In the genomic region with DNA sequence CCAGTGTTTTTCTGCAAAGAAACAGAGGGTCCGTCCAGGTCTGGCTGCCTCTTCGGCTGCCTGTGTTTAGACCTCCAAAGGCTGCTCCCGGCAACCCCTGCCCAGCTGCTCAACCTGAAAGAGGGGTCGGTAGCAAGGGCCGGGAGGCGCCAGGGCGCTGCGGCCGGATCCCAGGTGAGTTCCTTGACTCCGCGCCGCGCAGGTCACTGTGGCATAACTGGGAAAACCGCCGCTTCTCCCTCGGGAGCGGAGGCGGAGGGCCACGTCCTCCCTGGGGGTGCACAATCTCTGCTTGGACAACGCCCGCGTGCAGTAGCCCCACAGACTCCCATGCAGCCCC, we compare ENCODE assay signal across 9 cellular contexts. TPM values are rescaled to one million over a fixed set of nuclear protein-coding genes. Genes with fewer than 3 reads are reported as not detected.
DNase-seq lines count a peak whose midpoint lies in the region; ATAC-seq, FAIRE-seq and TF ChIP-seq lines count a peak whose summit lies in the region.
"Had no signal": no experiment of that assay in that cellular context is flagged by ENCODE, and none has a peak within 500 bp of the region (broad histone marks: within the 10 kb centered on the region; RNA-seq: fewer than 3 reads in every experiment).

No MANE protein-coding gene starts in this region.

- no peaks in the 10 kb centered on the region for H3K36me3 Mint-ChIP-seq in CD4-positive, alpha-beta memory T cell
- H3K36me3 Mint-ChIP-seq: activated naive CD8-positive, alpha-beta T cell had no signal

- ATAC-seq in pancreas: no peak

- peak overlapping the region; percentile 61 for H3K27ac ChIP-seq in CD4-positive, alpha-beta memory T cell (ENCODE audit: low read depth, low read length)
- no peak overlapping the region for H3K27ac ChIP-seq in pancreas

- DNase-seq in CD4-positive, alpha-beta memory T cell: no peak
- DNase-seq in NCI-H526 (lab: John Stamatoyannopoulos, UW): peak; percentile 46 to 78
- no peak for DNase-seq in epithelial cell of proximal tubule (ENCODE audit: low read depth)
- DNase-seq in pancreas: peak in 1 of 6 donors; percentile 58
- DNase-seq in glomerular visceral epithelial cell (ENCODE audit: extremely low spot score): no peak
- DNase-seq in DMS114 treated with DMSO at 0.1 percent for 48 hours (lab: John Stamatoyannopoulos, UW; ENCODE audit: unreplicated experiment): no peak
- DNase-seq in NCI-H2196 treated with DMSO at 0.1 percent for 48 hours (lab: John Stamatoyannopoulos, UW; ENCODE audit: unreplicated experiment): no peak
- DNase-seq in GM10266 (ENCODE audit: extremely low spot score): no peak

- no peaks in the 10 kb centered on the region for H3K36me3 ChIP-seq in CD4-positive, alpha-beta memory T cell (ENCODE audit: insufficient read depth, low read length)
- H3K36me3 ChIP-seq in pancreas: no peaks in the 10 kb centered on the region

- H3K9me3 ChIP-seq in CD4-positive, alpha-beta memory T cell (ENCODE audit: control insufficient read depth in 1 of 2, low read length in 2 of 2): no peaks in the 10 kb centered on the region
- no peaks in the 10 kb centered on the region for H3K9me3 ChIP-seq in pancreas

- intact Hi-C loops in CD4-positive, alpha-beta memory T cell (cut with micrococcal nuclease): loop anchor here (1.0 to 5.0 kb wide), 3 partner anchors 79 to 691 kb away; a partner anchor contains a TSS
- intact Hi-C loops in pancreas (cut with DNase I): no loop called here

- H3K4me3 ChIP-seq in CD4-positive, alpha-beta memory T cell (ENCODE audit: low read length in 2 of 2): peak overlapping the region in 1 of 2 donors; percentile 58
- H3K4me3 ChIP-seq in epithelial cell of proximal tubule (ENCODE audit: low read depth, low read length): peak overlapping the region; percentile 61
- H3K4me3 ChIP-seq in pancreas: peak overlapping the region in 3 of 4 donors; percentile 20 to 54 (median 36)

- peak overlapping the region; percentile 61 to 86 (median 76) for H3K4me3 Mint-ChIP-seq in CD4-positive, alpha-beta memory T cell
- H3K4me3 Mint-ChIP-seq: activated naive CD8-positive, alpha-beta T cell had no signal

- peak overlapping the region in 1 of 7 donors; percentile 18 for H3K27ac Mint-ChIP-seq in CD4-positive, alpha-beta memory T cell
- H3K27ac Mint-ChIP-seq: activated naive CD8-positive, alpha-beta T cell had no signal

- POLR2A ChIA-PET in CD4-positive, alpha-beta memory T cell (lab: Charles Lee; ENCODE audit: partially characterized antibody): interaction anchor here (1.9 to 3.4 kb wide), 2 partner anchors 79 to 126 kb away, joined by 12 to 21 read pairs; a partner anchor contains a TSS

- TF ChIP-seq CTCF in epithelial cell of proximal tubule (conservative IDR thresholded peaks at IDR 0.05; ENCODE audit: low read depth, low read length) (no peak), pancreas (IDR thresholded peaks at IDR 0.05) (no peak), GM10266 (IDR thresholded peaks at IDR 0.05; ENCODE audit: control insufficient read depth, insufficient read depth, low read depth, missing control alignments) (no peak)

- no peak for FAIRE-seq in pancreas (lab: Jason Lieb, UNC)

- WGBS in pancreas, 2 donors: 51 to 54% methylated on average over 22 of the region's 22 CpGs

- peaks cover 9% of the 10 kb centered on the region for H3K4me1 ChIP-seq in CD4-positive, alpha-beta memory T cell (ENCODE audit: insufficient read depth, low read length)
- peaks cover 0 to 5% (median 5%) of the 10 kb centered on the region in 3 donors for H3K4me1 ChIP-seq in pancreas

- CTCF ChIA-PET in CD4-positive, alpha-beta memory T cell (lab: Charles Lee; ENCODE audit: partially characterized antibody): interaction anchor here (0.9 to 1.2 kb wide), 2 partner anchors 126 to 186 kb away, joined by 3 to 4 read pairs; no protein-coding TSS in a partner anchor

- peaks cover 0 to 2% (median 0%) of the 10 kb centered on the region in 8 donors for H3K9me3 Mint-ChIP-seq in CD4-positive, alpha-beta memory T cell

- peaks cover 8% of the 10 kb centered on the region for H3K27me3 ChIP-seq in CD4-positive, alpha-beta memory T cell (ENCODE audit: insufficient read depth, low read length)
- H3K27me3 ChIP-seq in pancreas: no peaks in the 10 kb centered on the region

- H3K27me3 Mint-ChIP-seq in CD4-positive, alpha-beta memory T cell: peaks cover 13 to 20% of the 10 kb centered on the region in 2 donors

- H3K4me1 Mint-ChIP-seq in CD4-positive, alpha-beta memory T cell: peaks cover 6 to 29% (median 12%) of the 10 kb centered on the region in 4 donors

RNA-seq across cellular contexts. Expression of a gene that starts 1.0 kb away (rescaled TPM):
- under 1 TPM; 0.35 to 0.47 TPM for total RNA-seq in CD4-positive, alpha-beta memory T cell
- under 1 TPM; 0.18 to 0.30 TPM for polyA plus RNA-seq in CD4-positive, alpha-beta memory T cell
- total RNA-seq in epithelial cell of proximal tubule (0.06 and 0.22 TPM in 2 replicates), pancreas (10 to 100 TPM; 44.2 to 77.6 (median 62.0) TPM)
- polyA plus RNA-seq in pancreas: 100 to 1,000 TPM in 1 of 2 donors, 10 to 100 TPM in 1; 77.0 to 215 TPM

Comparison
In these comparisons a context has a peak if more than half of its experiments do, and no peak if none do; other contexts are left out.
1. DNase-seq: peak in NCI-H526 (2 of 2); none in CD4-positive, alpha-beta memory T cell (0 of 5), epithelial cell of proximal tubule (single experiment), glomerular visceral epithelial cell (single experiment), DMS114 treated with DMSO at 0.1 percent for 48 hours (single experiment), NCI-H2196 treated with DMSO at 0.1 percent for 48 hours (single experiment) and GM10266 (single experiment).
2. RNA of a gene that starts 1.0 kb away (total RNA-seq): 44.2 to 77.6 TPM in pancreas; 0.35 to 0.47 TPM in CD4-positive, alpha-beta memory T cell and 0.06 to 0.22 TPM in epithelial cell of proximal tubule; every median in the first group is over 10 times any median in the second.